Comparison of ENCODE assay signal across 8 cellular contexts in the genomic region with DNA sequence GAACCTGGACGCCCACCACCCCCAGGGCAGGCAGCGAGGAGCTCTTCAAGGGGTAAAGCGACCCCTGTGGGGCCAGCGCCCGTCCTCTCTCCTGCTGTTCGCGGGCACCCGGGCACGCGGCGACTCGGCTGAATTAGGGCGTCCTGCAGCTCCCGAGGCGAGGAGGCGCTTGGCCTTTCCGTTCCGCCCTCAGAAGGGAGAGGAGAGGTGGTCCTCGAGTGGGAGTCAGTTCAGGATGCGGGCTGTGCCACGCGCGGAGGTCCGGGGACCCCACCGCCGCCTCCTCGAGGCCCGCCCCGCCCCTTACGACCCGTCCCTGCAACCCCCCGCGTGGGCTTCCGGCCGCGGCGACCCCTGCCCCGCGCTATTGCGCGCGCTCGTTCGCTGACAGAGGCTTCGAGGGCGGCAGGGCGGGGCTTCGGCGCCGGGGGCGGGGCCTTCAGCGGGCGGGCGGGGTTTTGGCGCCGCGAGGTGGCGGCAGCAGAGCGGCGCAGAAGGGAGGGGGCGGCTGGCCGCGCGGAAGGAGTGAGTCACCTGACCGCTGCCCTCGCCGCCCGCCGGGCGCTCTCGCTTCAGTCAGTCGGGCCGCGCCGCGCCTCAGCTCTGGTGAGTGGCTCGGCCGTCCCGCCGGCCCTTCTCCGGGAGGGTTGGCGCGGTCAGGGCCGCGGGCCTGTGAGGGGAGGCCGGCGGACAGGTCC. TPM values are rescaled to one million over a fixed set of nuclear protein-coding genes. Genes with fewer than 3 reads are reported as not detected.
DNase-seq lines count a peak whose midpoint lies in the region; ATAC-seq and TF ChIP-seq lines count a peak whose summit lies in the region.

A gene (plus strand): TSS at position 575 of the 698 bp plus-strand sequence. CDS start 22,359 bp downstream, outside the sequence.

- peak; percentile 29 for ATAC-seq in GM21786 (IDR thresholded peaks at IDR 0.05; ENCODE audit: unreplicated experiment)
- peak; percentile 65 to 74 for ATAC-seq in naive thymus-derived CD8-positive, alpha-beta T cell

- TF ChIP-seq CTCF in LNCAP (IDR thresholded peaks at IDR 0.05): peak; percentile 16; the same call in 1 of the 2 replicates

- peak within 1 kb of the TSS; percentile 88 for H3K27ac Mint-ChIP-seq in activated T-helper 1 cell treated with anti-CD3 and anti-CD28 coated beads, Interleukin-12 subunit alpha, Interleukin-12 subunit beta, Interleukin-2, Interleukin-4 antibody, amounts not matched to agents 30 ng/mL and 10 ng/mL and 1 ng/mL, durations not matched to agents 14 hours and 24 hours and 36 hours
- peak within 1 kb of the TSS; percentile 39 to 96 (median 92) for H3K27ac Mint-ChIP-seq in naive thymus-derived CD8-positive, alpha-beta T cell

- POLR2A ChIA-PET in naive thymus-derived CD8-positive, alpha-beta T cell (lab: Charles Lee): interaction anchor here (1.0 to 2.4 kb wide), 10 partner anchors 8 to 306 kb away, joined by 3 to 14 read pairs (median 4); a partner anchor contains a TSS

- peaks cover 59% of the 10 kb centered on the region for H3K4me1 Mint-ChIP-seq in activated T-helper 1 cell treated with anti-CD3 and anti-CD28 coated beads, Interleukin-12 subunit alpha, Interleukin-12 subunit beta, Interleukin-2, Interleukin-4 antibody, amounts not matched to agents 30 ng/mL and 10 ng/mL and 1 ng/mL, durations not matched to agents 14 hours and 24 hours and 36 hours (ENCODE audit: low read depth)
- H3K4me1 Mint-ChIP-seq in naive thymus-derived CD8-positive, alpha-beta T cell: peaks cover 26 to 80% (median 78%) of the 10 kb centered on the region in 4 donors

- DNase-seq in DMS53 (lab: John Stamatoyannopoulos, UW) (peak; percentile 92), RPMI7951 (ENCODE audit: low read depth) (peak; percentile 88), fibroblast of gingiva (ENCODE audit: low read depth) (peak; percentile 93)
- peak; percentile 78 for DNase-seq in activated T-helper 1 cell treated with anti-CD3 and anti-CD28 coated beads, Interleukin-12 subunit alpha, Interleukin-12 subunit beta, Interleukin-2, Interleukin-4 antibody, amounts not matched to agents 30 ng/mL and 10 ng/mL and 1 ng/mL, durations not matched to agents 14 hours and 24 hours and 36 hours (ENCODE audit: low spot score)
- DNase-seq in naive thymus-derived CD8-positive, alpha-beta T cell: peak; percentile 60 to 88 (median 78)
- peak; percentile 57 to 84 (median 76) for DNase-seq in stimulated activated naive CD4-positive, alpha-beta T cell (lab: John Stamatoyannopoulos, UW)

- H3K4me3 Mint-ChIP-seq in activated T-helper 1 cell treated with anti-CD3 and anti-CD28 coated beads, Interleukin-12 subunit alpha, Interleukin-12 subunit beta, Interleukin-2, Interleukin-4 antibody, amounts not matched to agents 30 ng/mL and 10 ng/mL and 1 ng/mL, durations not matched to agents 14 hours and 24 hours and 36 hours: peak within 1 kb of the TSS; percentile 91
- H3K4me3 Mint-ChIP-seq in naive thymus-derived CD8-positive, alpha-beta T cell: peak within 1 kb of the TSS; percentile 84 to 98 (median 88)

- intact Hi-C loops in activated T-helper 1 cell treated with anti-CD3 and anti-CD28 coated beads, Interleukin-12 subunit alpha, Interleukin-12 subunit beta, Interleukin-2, Interleukin-4 antibody, amounts not matched to agents 30 ng/mL and 10 ng/mL and 1 ng/mL, durations not matched to agents 14 hours and 24 hours and 36 hours (cut with micrococcal nuclease): loop anchor here (1.0 to 2.0 kb wide), 6 partner anchors 53 to 413 kb away; a partner anchor contains a TSS

- H3K27me3 Mint-ChIP-seq in activated T-helper 1 cell treated with anti-CD3 and anti-CD28 coated beads, Interleukin-12 subunit alpha, Interleukin-12 subunit beta, Interleukin-2, Interleukin-4 antibody, amounts not matched to agents 30 ng/mL and 10 ng/mL and 1 ng/mL, durations not matched to agents 14 hours and 24 hours and 36 hours (ENCODE audit: insufficient read depth): peaks cover 4% of the 10 kb centered on the region
- no peaks in the 10 kb centered on the region for H3K27me3 Mint-ChIP-seq in naive thymus-derived CD8-positive, alpha-beta T cell

- H3K36me3 Mint-ChIP-seq in activated T-helper 1 cell treated with anti-CD3 and anti-CD28 coated beads, Interleukin-12 subunit alpha, Interleukin-12 subunit beta, Interleukin-2, Interleukin-4 antibody, amounts not matched to agents 30 ng/mL and 10 ng/mL and 1 ng/mL, durations not matched to agents 14 hours and 24 hours and 36 hours (ENCODE audit: low read depth): peaks cover 8% of the 10 kb centered on the region
- H3K36me3 Mint-ChIP-seq in naive thymus-derived CD8-positive, alpha-beta T cell: no peaks in the 10 kb centered on the region

- no peaks in the 10 kb centered on the region for H3K9me3 Mint-ChIP-seq in activated T-helper 1 cell treated with anti-CD3 and anti-CD28 coated beads, Interleukin-12 subunit alpha, Interleukin-12 subunit beta, Interleukin-2, Interleukin-4 antibody, amounts not matched to agents 30 ng/mL and 10 ng/mL and 1 ng/mL, durations not matched to agents 14 hours and 24 hours and 36 hours
- H3K9me3 Mint-ChIP-seq in naive thymus-derived CD8-positive, alpha-beta T cell: peaks cover 0 to 15% (median 5%) of the 10 kb centered on the region in 9 donors

RNA-seq across cellular contexts. Expression of the gene that starts here (rescaled TPM):
- 25.9 and 29.9 TPM in 2 replicates for total RNA-seq in RPMI7951 (2014; rRNA removed; shearing (Covaris generic))
- total RNA-seq in activated T-helper 1 cell treated with anti-CD3 and anti-CD28 coated beads, Interleukin-12 subunit alpha, Interleukin-12 subunit beta, Interleukin-2, Interleukin-4 antibody, amounts not matched to agents 30 ng/mL and 10 ng/mL and 1 ng/mL, durations not matched to agents 14 hours and 24 hours and 36 hours: 22.7 and 23.1 TPM in 2 replicates
- 10 to 100 TPM; 54.5 to 62.1 TPM for total RNA-seq in naive thymus-derived CD8-positive, alpha-beta T cell
- polyA plus RNA-seq in naive thymus-derived CD8-positive, alpha-beta T cell: 10 to 100 TPM; 22.5 to 25.6 (median 23.4) TPM

Comparison
In these comparisons a context has a peak if more than half of its experiments do, and no peak if none do; other contexts are left out.
1. Peak in every context shown above with its lines: DNase-seq and ATAC-seq.